Comparison of ENCODE assay signal across 8 cellular contexts in the genomic region with DNA sequence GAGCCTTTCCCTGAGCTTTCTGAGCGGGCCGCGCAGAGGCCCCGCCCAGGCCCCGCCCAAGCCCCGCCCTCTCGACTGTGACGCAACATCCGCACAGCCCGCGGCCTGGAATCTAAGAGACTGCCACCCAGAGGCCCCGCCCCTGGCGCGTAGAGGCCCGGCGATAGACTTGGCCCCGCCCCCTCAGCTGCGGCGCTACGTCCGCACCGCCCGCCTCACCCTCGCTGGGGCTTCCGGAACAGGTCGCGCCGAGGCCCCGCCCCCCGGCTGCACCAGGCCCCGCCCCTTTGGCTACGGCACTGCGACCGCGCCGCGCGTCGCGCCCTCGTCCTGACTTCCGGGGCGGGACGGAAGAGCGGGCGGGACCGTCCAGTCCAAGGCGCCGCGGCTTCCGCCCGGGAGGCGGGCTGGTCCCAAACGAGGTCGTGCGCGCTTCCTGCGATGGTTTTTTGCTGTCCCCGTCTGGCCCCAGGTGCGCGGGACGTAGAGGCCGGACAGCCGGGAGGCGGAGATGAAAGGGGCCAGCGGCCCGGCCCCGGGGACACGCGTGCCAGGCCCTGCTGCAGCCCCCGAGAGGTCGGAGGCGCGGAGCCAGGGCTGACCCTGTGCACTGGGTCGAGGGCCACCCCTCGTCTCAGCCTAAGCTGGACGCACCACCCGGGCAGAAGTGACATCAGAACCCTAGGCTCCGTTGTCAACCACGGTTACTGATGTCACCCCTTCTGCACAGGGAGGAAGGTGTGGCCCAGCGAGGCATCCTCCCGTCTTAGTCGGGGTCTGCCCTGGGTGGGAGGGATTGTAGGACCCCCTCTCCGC. TPM values are rescaled to one million over a fixed set of nuclear protein-coding genes. Genes with fewer than 3 reads are reported as not detected.
DNase-seq lines count a peak whose midpoint lies in the region; ATAC-seq and TF ChIP-seq lines count a peak whose summit lies in the region.

No MANE protein-coding gene starts in this region.

- peaks cover 24% of the 10 kb centered on the region for H3K4me1 Mint-ChIP-seq in activated naive CD4-positive, alpha-beta T cell treated with anti-CD3 and anti-CD28 coated beads, Interleukin-2, amount 10 ng/mL, durations not matched to agents 7 days and 5 days

- peak; percentile 81 for DNase-seq in GM04503 (ENCODE audit: low read depth)
- DNase-seq in HCEC 1CT: peak; percentile 99
- DNase-seq in MM.1S: peak; percentile 99
- peak; percentile 99 for DNase-seq in SK-MEL-5 (ENCODE audit: low read depth, low spot score)
- DNase-seq in activated naive CD4-positive, alpha-beta T cell treated with anti-CD3 and anti-CD28 coated beads, Interleukin-2, amount 10 ng/mL, durations not matched to agents 7 days and 5 days: peak; percentile 100
- DNase-seq in non-pigmented ciliary epithelial cell (ENCODE audit: low read depth): peak; percentile 86
- peak in 48 of 49 donors; percentile 90 to 100 (median 99) for DNase-seq in substantia nigra (lab: John Stamatoyannopoulos, UW)

- peak overlapping the region; percentile 80 for H3K4me3 Mint-ChIP-seq in activated naive CD4-positive, alpha-beta T cell treated with anti-CD3 and anti-CD28 coated beads, Interleukin-2, amount 10 ng/mL, durations not matched to agents 7 days and 5 days

- H3K36me3 ChIP-seq in MM.1S (replicated peaks; ENCODE audit: insufficient read depth, low read length) (no peaks in the 10 kb centered on the region), gastroesophageal sphincter (no peaks in the 10 kb centered on the region)

- H3F3A ChIP-seq in MM.1S (ENCODE audit: insufficient read depth, low read length): peaks cover 14% of the 10 kb centered on the region

- H3K27me3 Mint-ChIP-seq in activated naive CD4-positive, alpha-beta T cell treated with anti-CD3 and anti-CD28 coated beads, Interleukin-2, amount 10 ng/mL, durations not matched to agents 7 days and 5 days: peaks cover 11% of the 10 kb centered on the region

- H3K79me2 ChIP-seq in MM.1S (ENCODE audit: low read length): no peaks in the 10 kb centered on the region

- H3K9ac ChIP-seq in MM.1S (ENCODE audit: low read length): peak overlapping the region; percentile 96

- H3K27me3 ChIP-seq in MM.1S (replicated peaks; ENCODE audit: insufficient read depth, low read length) (no peaks in the 10 kb centered on the region), gastroesophageal sphincter (no peaks in the 10 kb centered on the region)

- H3K9me3 ChIP-seq in MM.1S (replicated peaks; ENCODE audit: insufficient read depth, low read length) (no peaks in the 10 kb centered on the region), gastroesophageal sphincter (no peaks in the 10 kb centered on the region)

- H3K27ac ChIP-seq in MM.1S (ENCODE audit: low read length) (peak overlapping the region; percentile 85), gastroesophageal sphincter (peak overlapping the region; percentile 74 to 99 (median 96)), substantia nigra (ENCODE audit: low read depth, low read length, poor library complexity, severe bottlenecking) (peak overlapping the region; percentile 97)

- no peaks in the 10 kb centered on the region for H3K9me3 Mint-ChIP-seq in activated naive CD4-positive, alpha-beta T cell treated with anti-CD3 and anti-CD28 coated beads, Interleukin-2, amount 10 ng/mL, durations not matched to agents 7 days and 5 days

- in situ Hi-C loops in SK-MEL-5 (cut with HindIII; ENCODE audit: low pct_unique_long_range_greater_than_20kb, low sequenced_read_pairs): no loop called here

- peaks cover 6% of the 10 kb centered on the region for H3K4me1 ChIP-seq in MM.1S (ENCODE audit: low read length)
- H3K4me1 ChIP-seq in gastroesophageal sphincter: peaks cover 0 to 44% (median 9%) of the 10 kb centered on the region in 3 donors

- TF ChIP-seq POLR2A in gastroesophageal sphincter (IDR thresholded peaks at IDR 0.05): peak; percentile 94 to 97

- peak overlapping the region; percentile 95 for H3K27ac Mint-ChIP-seq in activated naive CD4-positive, alpha-beta T cell treated with anti-CD3 and anti-CD28 coated beads, Interleukin-2, amount 10 ng/mL, durations not matched to agents 7 days and 5 days

- ATAC-seq in gastroesophageal sphincter: peak; percentile 94

- H3K4me2 ChIP-seq in MM.1S (ENCODE audit: low read depth, low read length): peak overlapping the region; percentile 100

- CTCF ChIA-PET in activated naive CD4-positive, alpha-beta T cell treated with anti-CD3 and anti-CD28 coated beads, Interleukin-2, amount 10 ng/mL, durations not matched to agents 7 days and 5 days (lab: Charles Lee): interaction anchor here (0.9 to 3.4 kb wide), 14 partner anchors 8 to 81 kb away, joined by 3 to 50 read pairs (median 4); no protein-coding TSS in a partner anchor

- no peak for TF ChIP-seq EP300 in gastroesophageal sphincter (IDR thresholded peaks at IDR 0.05)

- no peaks in the 10 kb centered on the region for H4K20me1 ChIP-seq in MM.1S (ENCODE audit: insufficient read depth, low read length)

- peak overlapping the region; percentile 96 for H3K4me3 ChIP-seq in MM.1S (ENCODE audit: low read length)
- peak overlapping the region; percentile 55 to 72 for H3K4me3 ChIP-seq in gastroesophageal sphincter

- no peak for TF ChIP-seq CTCF in MM.1S (IDR thresholded peaks at IDR 0.05; ENCODE audit: low read length)
- TF ChIP-seq CTCF in gastroesophageal sphincter (IDR thresholded peaks at IDR 0.05): peak in 1 of 4 experiments; percentile 8

- H3K36me3 Mint-ChIP-seq in activated naive CD4-positive, alpha-beta T cell treated with anti-CD3 and anti-CD28 coated beads, Interleukin-2, amount 10 ng/mL, durations not matched to agents 7 days and 5 days: no peaks in the 10 kb centered on the region

- 0% methylated on average over 1 of the region's 84 CpGs; no CpG with 5 or more reads in 1 of the 2 donors for WGBS in gastroesophageal sphincter (ENCODE audit: low coverage in 1 of 2), 2 donors

- H2AFZ ChIP-seq in MM.1S (ENCODE audit: low read length): peak overlapping the region; percentile 91

- H3K9me2 ChIP-seq in MM.1S (replicated peaks; ENCODE audit: insufficient read depth, low read length): no peaks in the 10 kb centered on the region

RNA-seq across cellular contexts. Expression of a gene that starts 59.0 kb away (rescaled TPM):
- not detected in 2 replicates for total RNA-seq in SK-MEL-5 (2014; rRNA removed; shearing (Covaris generic))
- polyA plus RNA-seq in SK-MEL-5 (2015; cell fraction: cytosol; rRNA removed): 0.04 and 0.32 TPM in 2 replicates
- polyA plus RNA-seq in SK-MEL-5 (2015; cell fraction: nucleus; rRNA removed): not detected in 2 replicates
- 1 to 10 TPM in 1 of 4 donors, not detected in 3; 1.2 TPM for total RNA-seq in gastroesophageal sphincter

Comparison
In these comparisons a context has a peak if more than half of its experiments do, and no peak if none do; other contexts are left out.
1. Peak in every context shown above with its lines: DNase-seq, ATAC-seq, H3K4me3 ChIP-seq and H3K27ac ChIP-seq.